In genomic region chr21:32252136-32252535, GRCh38 we compare ENCODE assay signal across 4 cellular contexts. TPM values are rescaled to one million over a fixed set of nuclear protein-coding genes. Genes with fewer than 3 reads are reported as not detected.
"Had no signal": no experiment of that assay in that cellular context is flagged by ENCODE, and none has a peak within 500 bp of the region (broad histone marks: within the 10 kb centered on the region; RNA-seq: fewer than 3 reads in every experiment).

No MANE protein-coding gene starts in this region.

- DNase-seq: GDM1, GF-D8 had no signal

- H3K4me3 ChIP-seq: GM12878 had no signal

- ATAC-seq: GM12878 had no signal

RNA-seq across cellular contexts. Expression of gene MRAP, which starts 46.5 kb away (rescaled TPM):
- total RNA-seq: G401, GM12878 had no signal
